Comparison of ENCODE assay signal across 21 cellular contexts in the genomic region with DNA sequence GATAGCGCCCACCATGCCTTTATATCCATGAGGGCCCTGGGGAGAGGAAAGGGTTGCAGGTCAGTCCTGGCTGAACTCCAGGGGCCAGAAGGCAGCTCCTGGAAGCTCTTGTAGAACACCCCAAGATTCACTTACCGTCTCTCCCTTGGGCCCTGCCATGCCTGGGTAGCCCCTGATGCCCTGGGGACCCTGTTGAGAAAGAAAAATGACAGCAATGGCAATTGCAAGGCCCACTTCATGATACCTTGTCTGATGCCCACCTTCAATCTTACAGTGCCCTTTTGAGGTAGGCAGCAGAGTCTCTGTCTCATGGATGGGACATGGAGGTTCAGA.
"Had no signal": no experiment of that assay in that cellular context is flagged by ENCODE, and none has a peak within 500 bp of the region (broad histone marks: within the 10 kb centered on the region; RNA-seq: fewer than 3 reads in every experiment).

No MANE protein-coding gene starts in this region.

- H3K27me3 Mint-ChIP-seq: central memory CD8-positive, alpha-beta T cell; effector memory CD8-positive, alpha-beta T cell; memory B cell; naive B cell had no signal

- H3K27me3 ChIP-seq: esophagus muscularis mucosa, gastroesophageal sphincter, neutrophil, ovary, right atrium auricular region, sigmoid colon, testis had no signal

- H3K36me3 ChIP-seq: esophagus muscularis mucosa, gastroesophageal sphincter, left ventricle myocardium inferior, lower lobe of right lung, ovary, right atrium auricular region, sigmoid colon had no signal

- DNase-seq: effector memory CD8-positive, alpha-beta T cell; glutamatergic neuron; left cardiac atrium; left ventricle myocardium inferior; lower lobe of right lung; naive B cell; sigmoid colon; stimulated activated CD4-positive, alpha-beta T cell treated with anti-CD3 and anti-CD28 coated beads, Interleukin-12 subunit alpha, Interleukin-12 subunit beta, amount 100 ng/mL, for 4 hours; stimulated activated naive CD8-positive, alpha-beta T cell treated with anti-CD3 and anti-CD28 coated beads, Interleukin-15, Interleukin-2, amounts not matched to agents 100 U/mL and 50 U/mL, for 24 hours; trophoblast cell had no signal

- H3K4me3 Mint-ChIP-seq: central memory CD8-positive, alpha-beta T cell; effector memory CD8-positive, alpha-beta T cell; memory B cell; nephron had no signal

- H3K27ac Mint-ChIP-seq: effector memory CD8-positive, alpha-beta T cell; memory B cell; nephron had no signal

- H3K36me3 Mint-ChIP-seq: memory B cell, naive B cell had no signal

- H3K27ac ChIP-seq: epithelial cell of prostate, esophagus muscularis mucosa, gastroesophageal sphincter, left ventricle myocardium inferior, lower lobe of right lung, neutrophil, ovary, right atrium auricular region, sigmoid colon, skin epidermis, testis had no signal

- ATAC-seq: effector memory CD8-positive, alpha-beta T cell; gastroesophageal sphincter; left cardiac atrium; lower lobe of right lung; stimulated activated naive CD8-positive, alpha-beta T cell treated with anti-CD3 and anti-CD28 coated beads, Interleukin-15, Interleukin-2, amounts not matched to agents 100 U/mL and 50 U/mL, for 24 hours had no signal

- H3K9me3 Mint-ChIP-seq: central memory CD8-positive, alpha-beta T cell; effector memory CD8-positive, alpha-beta T cell; memory B cell; naive B cell; nephron had no signal

- H3K9me3 ChIP-seq: esophagus muscularis mucosa, gastroesophageal sphincter, left ventricle myocardium inferior, lower lobe of right lung, neutrophil, ovary, right atrium auricular region, sigmoid colon, testis had no signal

- H3K4me3 ChIP-seq: esophagus muscularis mucosa, gastroesophageal sphincter, left ventricle myocardium inferior, lower lobe of right lung, ovary, right atrium auricular region, sigmoid colon, skin epidermis, testis had no signal
